ENCODE assay signal across 13 cellular contexts in the genomic region with DNA sequence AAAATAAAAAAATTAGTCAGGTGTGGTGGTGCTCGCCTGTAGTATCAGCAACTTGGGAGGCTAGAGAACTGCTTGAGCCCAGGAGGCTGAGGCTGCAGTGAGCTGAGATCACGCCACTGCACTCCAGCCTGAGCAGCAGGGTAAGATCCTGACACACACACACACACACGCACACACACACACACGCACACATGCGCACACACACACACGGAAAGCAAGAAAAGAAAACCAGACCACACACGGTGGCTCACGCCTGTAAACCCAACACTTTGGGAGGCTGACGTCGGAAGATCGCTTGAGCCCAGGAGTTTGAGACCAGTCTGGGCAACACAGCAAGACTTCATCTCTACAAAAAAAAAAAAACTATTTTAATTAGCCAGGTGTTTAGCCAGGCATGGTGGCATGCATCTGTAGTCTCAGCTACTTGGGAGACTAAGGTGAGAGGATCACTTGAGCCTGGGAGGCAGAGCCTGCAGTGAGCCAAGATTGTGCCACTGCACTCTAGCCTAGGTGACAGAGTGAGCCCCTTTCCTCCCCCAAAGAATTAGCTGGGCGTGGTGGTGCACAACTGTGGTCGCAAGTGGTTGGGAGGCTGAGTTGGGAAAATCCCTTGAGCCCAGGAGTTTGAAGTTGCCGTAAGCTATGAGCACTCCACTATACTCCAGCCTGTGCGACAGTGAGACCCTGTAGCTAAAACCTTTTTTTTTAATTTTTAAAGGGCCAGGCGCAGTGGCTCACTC.
"Had no signal": no experiment of that assay in that cellular context is flagged by ENCODE, and none has a peak within 500 bp of the region (broad histone marks: within the 10 kb centered on the region; RNA-seq: fewer than 3 reads in every experiment).

No MANE protein-coding gene starts in this region.

- H3K4me3 Mint-ChIP-seq: activated naive CD8-positive, alpha-beta T cell treated with anti-CD3 and anti-CD28 coated beads, Interleukin-2, amount 10 ng/mL, durations not matched to agents 7 days and 5 days; stimulated activated naive B cell treated with anti-CD40 and anti-IgM and Interleukin-4, amounts not matched to agents 10 μg/mL and 1 μg/mL and 100 μg/mL, for 72 hours had no signal

- DNase-seq: activated CD4-positive, alpha-beta T cell treated with anti-CD3 and anti-CD28 coated beads, Interleukin-2, amount 50 U/mL, for 4 hours; activated gamma-delta T cell treated with Interleukin-2 at 50 U/mL for 16 hours; activated naive CD8-positive, alpha-beta T cell treated with anti-CD3 and anti-CD28 coated beads, Interleukin-2, amount 10 ng/mL, durations not matched to agents 7 days and 5 days; activated T-cell treated with anti-CD3 and anti-CD28 coated beads, Interleukin-2, amount 50 U/mL, for 48 hours; hippocampal formation; naive B cell; SHP77; stimulated activated CD4-positive, alpha-beta T cell treated with anti-CD3 and anti-CD28 coated beads, Interleukin-1b, Interleukin-23, amount 100 ng/mL, for 48 hours; stimulated activated naive B cell treated with anti-CD40 and anti-IgM and Interleukin-4, amounts not matched to agents 10 μg/mL and 1 μg/mL and 100 μg/mL, for 72 hours; T-helper 2 cell had no signal

- H2AFZ ChIP-seq: parathyroid adenoma had no signal

- H3K9ac ChIP-seq: parathyroid adenoma had no signal

- H3K4me1 Mint-ChIP-seq: activated naive CD8-positive, alpha-beta T cell treated with anti-CD3 and anti-CD28 coated beads, Interleukin-2, amount 10 ng/mL, durations not matched to agents 7 days and 5 days; stimulated activated naive B cell treated with anti-CD40 and anti-IgM and Interleukin-4, amounts not matched to agents 10 μg/mL and 1 μg/mL and 100 μg/mL, for 72 hours had no signal

- ATAC-seq: activated CD4-positive, CD25-positive, alpha-beta regulatory T cell treated with anti-CD3 and anti-CD28 coated beads, Interleukin-2, amount 50 U/mL, for 24 hours; stimulated activated naive B cell treated with anti-CD40 and anti-IgM and Interleukin-4, amounts not matched to agents 10 μg/mL and 1 μg/mL and 100 μg/mL, for 72 hours had no signal

- H3K27me3 Mint-ChIP-seq: activated naive CD8-positive, alpha-beta T cell treated with anti-CD3 and anti-CD28 coated beads, Interleukin-2, amount 10 ng/mL, durations not matched to agents 7 days and 5 days; naive B cell; stimulated activated naive B cell treated with anti-CD40 and anti-IgM and Interleukin-4, amounts not matched to agents 10 μg/mL and 1 μg/mL and 100 μg/mL, for 72 hours had no signal

- H3K4me3 ChIP-seq: smooth muscle cell had no signal

- H3K27ac ChIP-seq: parathyroid adenoma had no signal

- H3K27ac Mint-ChIP-seq: activated naive CD8-positive, alpha-beta T cell treated with anti-CD3 and anti-CD28 coated beads, Interleukin-2, amount 10 ng/mL, durations not matched to agents 7 days and 5 days; stimulated activated naive B cell treated with anti-CD40 and anti-IgM and Interleukin-4, amounts not matched to agents 10 μg/mL and 1 μg/mL and 100 μg/mL, for 72 hours had no signal

- H3K4me2 ChIP-seq: smooth muscle cell had no signal

- H3K9me3 Mint-ChIP-seq: activated naive CD8-positive, alpha-beta T cell treated with anti-CD3 and anti-CD28 coated beads, Interleukin-2, amount 10 ng/mL, durations not matched to agents 7 days and 5 days; naive B cell; stimulated activated naive B cell treated with anti-CD40 and anti-IgM and Interleukin-4, amounts not matched to agents 10 μg/mL and 1 μg/mL and 100 μg/mL, for 72 hours had no signal
